ENCODE assay signal across 9 cellular contexts in the genomic region with DNA sequence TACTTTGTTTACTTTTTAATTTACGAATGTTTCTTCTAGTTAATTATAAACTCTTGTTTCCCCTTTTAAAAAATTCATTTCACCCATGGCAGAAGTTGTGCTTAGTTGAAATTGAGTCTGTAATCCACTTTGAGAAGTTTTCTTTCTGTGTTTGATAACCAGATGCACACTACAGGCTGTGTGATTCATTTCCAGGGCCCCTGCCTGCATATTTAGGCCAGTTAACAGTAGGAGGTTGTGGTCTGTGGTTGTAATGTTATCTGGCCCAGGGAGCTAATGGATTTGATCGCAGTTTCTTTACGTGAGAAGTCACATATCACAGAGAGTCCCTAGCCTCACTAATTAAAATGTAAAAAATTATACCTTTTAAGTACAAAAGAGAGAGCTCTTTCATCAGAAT. TPM values are rescaled to one million over a fixed set of nuclear protein-coding genes. Genes with fewer than 3 reads are reported as not detected.
DNase-seq lines count a peak whose midpoint lies in the region; ATAC-seq and TF ChIP-seq lines count a peak whose summit lies in the region.
"Had no signal": no experiment of that assay in that cellular context is flagged by ENCODE, and none has a peak within 500 bp of the region (broad histone marks: within the 10 kb centered on the region; RNA-seq: fewer than 3 reads in every experiment).

No MANE protein-coding gene starts in this region.

- POLR2A ChIA-PET in CD4-positive, alpha-beta memory T cell (lab: Charles Lee; ENCODE audit: partially characterized antibody): no interaction called here

- H3K9me3 ChIP-seq in smooth muscle cell (replicated peaks; ENCODE audit: low read depth): no peaks in the 10 kb centered on the region
- no peaks in the 10 kb centered on the region for H3K9me3 ChIP-seq in CD4-positive, alpha-beta memory T cell (ENCODE audit: control insufficient read depth in 1 of 2, low read length in 2 of 2)
- H3K9me3 ChIP-seq: thyroid gland had no signal

- H3K36me3 ChIP-seq in smooth muscle cell (ENCODE audit: low read depth): no peaks in the 10 kb centered on the region
- no peaks in the 10 kb centered on the region for H3K36me3 ChIP-seq in CD4-positive, alpha-beta memory T cell (ENCODE audit: insufficient read depth, low read length)
- H3K36me3 ChIP-seq: thyroid gland had no signal

- WGBS in smooth muscle cell (ENCODE audit: low lambda C conversion rate): 8% methylated on average over 3 of the region's 3 CpGs

- peak overlapping the region; percentile 93 for H3K4me2 ChIP-seq in smooth muscle cell

- peak overlapping the region in 4 of 5 experiments; percentile 42 to 82 (median 75) for H3K27ac Mint-ChIP-seq in brain
- no peak overlapping the region for H3K27ac Mint-ChIP-seq in CD4-positive, alpha-beta memory T cell
- no peak overlapping the region for H3K27ac Mint-ChIP-seq in activated T-helper 17 cell treated with anti-CD3 and anti-CD28 coated beads, Interleukin-2, amount 50 U/mL, for 72 hours

- intact Hi-C loops in CD4-positive, alpha-beta memory T cell (cut with micrococcal nuclease): no loop called here

- TF ChIP-seq CTCF in brain (conservative IDR thresholded peaks at IDR 0.05) (no peak), smooth muscle cell (IDR thresholded peaks at IDR 0.05; ENCODE audit: borderline replicate concordance, insufficient read depth, poor library complexity, severe bottlenecking) (no peak)

- no peak overlapping the region for H2AFZ ChIP-seq in smooth muscle cell (ENCODE audit: low read depth)

- peak overlapping the region; percentile 9 for H3K4me3 ChIP-seq in smooth muscle cell
- H3K4me3 ChIP-seq in CD4-positive, alpha-beta memory T cell (ENCODE audit: low read length in 2 of 2): no peak overlapping the region
- H3K4me3 ChIP-seq: thyroid gland had no signal

- peak overlapping the region in 4 of 5 experiments; percentile 75 to 93 (median 82) for H3K4me3 Mint-ChIP-seq in brain
- H3K4me3 Mint-ChIP-seq in CD4-positive, alpha-beta memory T cell: no peak overlapping the region
- no peak overlapping the region for H3K4me3 Mint-ChIP-seq in activated T-helper 17 cell treated with anti-CD3 and anti-CD28 coated beads, Interleukin-2, amount 50 U/mL, for 72 hours

- no peaks in the 10 kb centered on the region for H3K9me3 Mint-ChIP-seq in brain
- peaks cover 0 to 25% (median 9%) of the 10 kb centered on the region in 8 donors for H3K9me3 Mint-ChIP-seq in CD4-positive, alpha-beta memory T cell
- peaks cover 8% of the 10 kb centered on the region for H3K9me3 Mint-ChIP-seq in activated T-helper 17 cell treated with anti-CD3 and anti-CD28 coated beads, Interleukin-2, amount 50 U/mL, for 72 hours

- no peak overlapping the region for H3K9ac ChIP-seq in smooth muscle cell (ENCODE audit: low read depth)

- peaks cover 3% of the 10 kb centered on the region for H3K79me2 ChIP-seq in smooth muscle cell (ENCODE audit: low read depth)

- H3K36me3 Mint-ChIP-seq in brain: no peaks in the 10 kb centered on the region
- no peaks in the 10 kb centered on the region for H3K36me3 Mint-ChIP-seq in CD4-positive, alpha-beta memory T cell
- no peaks in the 10 kb centered on the region for H3K36me3 Mint-ChIP-seq in activated T-helper 17 cell treated with anti-CD3 and anti-CD28 coated beads, Interleukin-2, amount 50 U/mL, for 72 hours (ENCODE audit: low read depth)

- H3K27me3 Mint-ChIP-seq in brain: peaks cover 18% of the 10 kb centered on the region
- H3K27me3 Mint-ChIP-seq in CD4-positive, alpha-beta memory T cell: peaks cover 1 to 3% of the 10 kb centered on the region in 2 donors
- H3K27me3 Mint-ChIP-seq in activated T-helper 17 cell treated with anti-CD3 and anti-CD28 coated beads, Interleukin-2, amount 50 U/mL, for 72 hours: peaks cover 7% of the 10 kb centered on the region

- ATAC-seq in activated T-helper 17 cell treated with anti-CD3 and anti-CD28 coated beads, Interleukin-2, amount 50 U/mL, for 72 hours (replicated peaks): no peak

- H3K4me1 Mint-ChIP-seq in brain: peaks cover 68% of the 10 kb centered on the region
- H3K4me1 Mint-ChIP-seq in CD4-positive, alpha-beta memory T cell: no peaks in the 10 kb centered on the region
- peaks cover 5% of the 10 kb centered on the region for H3K4me1 Mint-ChIP-seq in activated T-helper 17 cell treated with anti-CD3 and anti-CD28 coated beads, Interleukin-2, amount 50 U/mL, for 72 hours

- peaks cover 19% of the 10 kb centered on the region for H3F3A ChIP-seq in smooth muscle cell (ENCODE audit: low read depth)

- CTCF ChIA-PET in CD4-positive, alpha-beta memory T cell (lab: Charles Lee; ENCODE audit: partially characterized antibody): no interaction called here

- peaks cover 11% of the 10 kb centered on the region for H3K4me1 ChIP-seq in smooth muscle cell (ENCODE audit: low read depth)
- no peaks in the 10 kb centered on the region for H3K4me1 ChIP-seq in CD4-positive, alpha-beta memory T cell (ENCODE audit: insufficient read depth, low read length)

- no peaks in the 10 kb centered on the region for H4K20me1 ChIP-seq in smooth muscle cell (ENCODE audit: low read depth)

- peak overlapping the region; percentile 61 for H3K27ac ChIP-seq in smooth muscle cell (ENCODE audit: low read depth)
- no peak overlapping the region for H3K27ac ChIP-seq in CD4-positive, alpha-beta memory T cell (ENCODE audit: low read depth, low read length)
- H3K27ac ChIP-seq: thyroid gland had no signal

- H3K27me3 ChIP-seq in smooth muscle cell (ENCODE audit: low read depth): peaks cover 7% of the 10 kb centered on the region
- no peaks in the 10 kb centered on the region for H3K27me3 ChIP-seq in CD4-positive, alpha-beta memory T cell (ENCODE audit: insufficient read depth, low read length)
- H3K27me3 ChIP-seq: thyroid gland had no signal

- peak; percentile 7 for DNase-seq in NK-92 treated with Interleukin-12 subunit alpha and Interleukin-12 subunit beta, amount 100 ng/mL, for 24 hours (lab: John Stamatoyannopoulos, UW)
- DNase-seq in NK-92 (lab: John Stamatoyannopoulos, UW; ENCODE audit: unreplicated experiment) (no peak), NCI-H748 treated with DMSO at 0.1 percent for 48 hours (lab: John Stamatoyannopoulos, UW) (peak; percentile 13), smooth muscle cell (lab: John Stamatoyannopoulos, UW; ENCODE audit: unreplicated experiment) (no peak), T-helper 1 cell (no peak)
- DNase-seq in CD4-positive, alpha-beta memory T cell: no peak
- DNase-seq: thyroid gland had no signal

RNA-seq across cellular contexts. Expression of gene CDH7, which starts 3.3 kb away (rescaled TPM):
- polyA plus RNA-seq in brain (ENCODE audit: insufficient read depth, low read depth, low replicate concordance) (0.10 TPM), smooth muscle cell (9.9 and 16.5 TPM in 2 replicates)
- total RNA-seq in smooth muscle cell: 8.2 and 18.2 TPM in 2 replicates
- total RNA-seq in CD4-positive, alpha-beta memory T cell: not detected
- not detected for polyA plus RNA-seq in CD4-positive, alpha-beta memory T cell
- not detected for total RNA-seq in activated T-helper 17 cell treated with anti-CD3 and anti-CD28 coated beads, Interleukin-2, amount 50 U/mL, for 72 hours
- total RNA-seq: thyroid gland had no signal

Comparison
In these comparisons a context has a peak if more than half of its experiments do, and no peak if none do; other contexts are left out.
1. DNase-seq: peak in NK-92 treated with Interleukin-12 subunit alpha and Interleukin-12 subunit beta, amount 100 ng/mL, for 24 hours (single experiment) and NCI-H748 treated with DMSO at 0.1 percent for 48 hours (single experiment); none in NK-92 (single experiment), smooth muscle cell (single experiment), T-helper 1 cell (0 of 5) and CD4-positive, alpha-beta memory T cell (0 of 5).
2. H3K27ac Mint-ChIP-seq: peak in brain (4 of 5); none in CD4-positive, alpha-beta memory T cell (0 of 7) and activated T-helper 17 cell treated with anti-CD3 and anti-CD28 coated beads, Interleukin-2, amount 50 U/mL, for 72 hours (single experiment).
3. H3K4me3 Mint-ChIP-seq: peak in brain (4 of 5); none in CD4-positive, alpha-beta memory T cell (0 of 8) and activated T-helper 17 cell treated with anti-CD3 and anti-CD28 coated beads, Interleukin-2, amount 50 U/mL, for 72 hours (single experiment).